In genomic region chr4:98260047-98260578, GRCh38 we compare ENCODE assay signal across 8 cellular contexts. TPM values are rescaled to one million over a fixed set of nuclear protein-coding genes. Genes with fewer than 3 reads are reported as not detected.
DNase-seq lines count a peak whose midpoint lies in the region; ATAC-seq and TF ChIP-seq lines count a peak whose summit lies in the region.

No MANE protein-coding gene starts in this region.

- H3K36me3 ChIP-seq in CD4-positive, alpha-beta memory T cell (ENCODE audit: insufficient read depth, low read length): no peaks in the 10 kb centered on the region
- H3K36me3 ChIP-seq in kidney epithelial cell (ENCODE audit: control insufficient read depth, insufficient read depth, low read length): no peaks in the 10 kb centered on the region

- no peaks in the 10 kb centered on the region for H3K9me3 Mint-ChIP-seq in CD4-positive, alpha-beta memory T cell

- no peaks in the 10 kb centered on the region for H3K9me3 ChIP-seq in CD4-positive, alpha-beta memory T cell (ENCODE audit: control insufficient read depth in 1 of 2, low read length in 2 of 2)

- peaks cover 32% of the 10 kb centered on the region for H3K4me1 ChIP-seq in CD4-positive, alpha-beta memory T cell (ENCODE audit: insufficient read depth, low read length)

- H3K27me3 ChIP-seq in CD4-positive, alpha-beta memory T cell (ENCODE audit: insufficient read depth, low read length): no peaks in the 10 kb centered on the region
- H3K27me3 ChIP-seq in kidney epithelial cell (ENCODE audit: control insufficient read depth, insufficient read depth, low read length): no peaks in the 10 kb centered on the region

- ATAC-seq in GM19438 (IDR thresholded peaks at IDR 0.05; ENCODE audit: low read depth, unreplicated experiment) (peak; percentile 23), HG03460 (IDR thresholded peaks at IDR 0.05; ENCODE audit: unreplicated experiment) (peak; percentile 16)

- peak in 1 of 5 donors; percentile 38 for DNase-seq in CD4-positive, alpha-beta memory T cell
- DNase-seq in SK-N-DZ (ENCODE audit: low spot score) (peak; percentile 55), kidney epithelial cell (ENCODE audit: low read depth) (no peak), NCI-H1694 treated with DMSO at 0.1 percent for 48 hours (lab: John Stamatoyannopoulos, UW) (no peak)
- DNase-seq in central memory CD4-positive, alpha-beta T cell: peak; percentile 25
- DNase-seq in stimulated activated CD4-positive, alpha-beta T cell treated with anti-CD3 and anti-CD28 coated beads, Interleukin-15, amount 100 ng/mL, for 48 hours (ENCODE audit: low read depth in 2 of 2): peak; percentile 13 to 15

- H3K27ac ChIP-seq in CD4-positive, alpha-beta memory T cell (ENCODE audit: low read depth, low read length): peak overlapping the region; percentile 86

- H3K27ac Mint-ChIP-seq in CD4-positive, alpha-beta memory T cell: peak overlapping the region; percentile 90 to 94 (median 93)

- H3K27me3 Mint-ChIP-seq in CD4-positive, alpha-beta memory T cell: no peaks in the 10 kb centered on the region

- POLR2A ChIA-PET in CD4-positive, alpha-beta memory T cell (lab: Charles Lee; ENCODE audit: partially characterized antibody): interaction anchor here (1.1 to 5.3 kb wide), 14 partner anchors 10 to 1833 kb away, joined by 3 to 50 read pairs (median 8); partner anchors contain the start of genes ADH5, DNAJB14, EIF4E and METAP1

- CTCF ChIA-PET in CD4-positive, alpha-beta memory T cell (lab: Charles Lee; ENCODE audit: partially characterized antibody): interaction anchor here (0.9 to 2.9 kb wide), 3 partner anchors 110 to 214 kb away, joined by 3 to 17 read pairs (median 3); partner anchors contain the start of gene STPG2

- TF ChIP-seq CTCF in kidney epithelial cell (IDR thresholded peaks at IDR 0.05; ENCODE audit: insufficient read depth, low read length, poor library complexity, severe bottlenecking): no peak

- H3K4me1 Mint-ChIP-seq in CD4-positive, alpha-beta memory T cell: peaks cover 31 to 54% (median 42%) of the 10 kb centered on the region in 4 donors

- H3K4me3 Mint-ChIP-seq in CD4-positive, alpha-beta memory T cell: peak overlapping the region; percentile 93 to 95 (median 94)

- peak overlapping the region; percentile 70 to 82 for H3K4me3 ChIP-seq in CD4-positive, alpha-beta memory T cell (ENCODE audit: low read length in 2 of 2)
- peak overlapping the region; percentile 57 for H3K4me3 ChIP-seq in kidney epithelial cell (ENCODE audit: low read depth, low read length)

- intact Hi-C loops in CD4-positive, alpha-beta memory T cell (cut with micrococcal nuclease): loop anchor here (1.0 to 10.0 kb wide), 8 partner anchors 29 to 1687 kb away; partner anchors contain the start of genes ADH5, DAPP1, DNAJB14 and EIF4E

- peaks cover 0 to 11% of the 10 kb centered on the region in 2 donors for H3K36me3 Mint-ChIP-seq in CD4-positive, alpha-beta memory T cell

RNA-seq across cellular contexts. Expression of gene RAP1GDS1, which starts 1.1 kb away (rescaled TPM):
- total RNA-seq in CD4-positive, alpha-beta memory T cell: 10 to 100 TPM; 44.6 to 48.3 TPM
- polyA plus RNA-seq in CD4-positive, alpha-beta memory T cell: 10 to 100 TPM; 36.7 to 43.0 TPM
- polyA plus RNA-seq in SK-N-DZ (2014; cell fraction: cytosol; rRNA removed): 55.4 and 63.2 TPM in 2 replicates
- 21.2 and 30.4 TPM in 2 replicates for polyA plus RNA-seq in SK-N-DZ (2014; cell fraction: nucleus; rRNA removed)
- total RNA-seq in kidney epithelial cell: 46.9 and 53.3 TPM in 2 replicates

Comparison
In these comparisons a context has a peak if more than half of its experiments do, and no peak if none do; other contexts are left out.
1. DNase-seq: peak in SK-N-DZ (single experiment), central memory CD4-positive, alpha-beta T cell (single experiment) and stimulated activated CD4-positive, alpha-beta T cell treated with anti-CD3 and anti-CD28 coated beads, Interleukin-15, amount 100 ng/mL, for 48 hours (2 of 2); none in kidney epithelial cell (single experiment) and NCI-H1694 treated with DMSO at 0.1 percent for 48 hours (single experiment).